In genomic region chr17:67500261-67500660, GRCh38 we compare ENCODE assay signal across 22 cellular contexts.
DNase-seq lines count a peak whose midpoint lies in the region; ATAC-seq, FAIRE-seq and TF ChIP-seq lines count a peak whose summit lies in the region.
"Had no signal": no experiment of that assay in that cellular context is flagged by ENCODE, and none has a peak within 500 bp of the region (broad histone marks: within the 10 kb centered on the region; RNA-seq: fewer than 3 reads in every experiment).

No MANE protein-coding gene starts in this region.

- WGBS in A549 (ENCODE audit: missing lambda C conversion rate), result 16% methylated on average over 2 of the region's 2 CpGs
- 15% methylated on average over 2 of the region's 2 CpGs for WGBS in SK-N-SH (ENCODE audit: low lambda C conversion rate)
- 51% methylated on average over 2 of the region's 2 CpGs for WGBS in right cardiac atrium

- no peak overlapping the region for H2AFZ ChIP-seq in SK-N-SH (ENCODE audit: low read depth)

- H3K36me3 ChIP-seq in SK-N-SH (replicated peaks in 1 of 2; ENCODE audit: control insufficient read depth in 1 of 2, insufficient read depth in 2 of 2, low read length in 1 of 2) (no peaks in the 10 kb centered on the region), Peyer's patch (no peaks in the 10 kb centered on the region)
- H3K36me3 ChIP-seq: colonic mucosa, gastrocnemius medialis, ovary, right lobe of liver had no signal

- H3K4me3 ChIP-seq in A549 (no peak overlapping the region), SK-N-SH (ENCODE audit: low read depth in 2 of 2, low read length in 1 of 2) (no peak overlapping the region), epithelial cell of esophagus (ENCODE audit: low read length) (no peak overlapping the region), Peyer's patch (no peak overlapping the region), right cardiac atrium (ENCODE audit: low read length) (no peak overlapping the region)
- H3K4me3 ChIP-seq: colonic mucosa, gastrocnemius medialis, ovary, right lobe of liver had no signal

- no peak overlapping the region for H3K9ac ChIP-seq in SK-N-SH

- TF ChIP-seq CTCF in A549 (IDR thresholded peaks at IDR 0.05) (no peak), SK-N-SH (IDR thresholded peaks at IDR 0.05) (no peak), epithelial cell of esophagus (IDR thresholded peaks at IDR 0.05; ENCODE audit: insufficient read depth, low read depth, low read length, missing control alignments) (no peak), Peyer's patch (IDR thresholded peaks at IDR 0.05) (no peak)

- TF ChIP-seq EP300 in A549 (IDR thresholded peaks at IDR 0.05) (no peak), SK-N-SH (IDR thresholded peaks at IDR 0.05; ENCODE audit: borderline replicate concordance in 1 of 2, low read depth in 1 of 2, low read length in 1 of 2) (no peak)

- H3K9me2 ChIP-seq in SK-N-SH, result no peaks in the 10 kb centered on the region

- no peak for FAIRE-seq in A549 (lab: Jason Lieb, UNC)
- FAIRE-seq in H54 (lab: Jason Lieb, UNC), result no peak
- FAIRE-seq in urothelium cell line (lab: Jason Lieb, UNC), result no peak
- FAIRE-seq: GM12892, RCC 7860 had no signal

- H3K27me3 ChIP-seq in SK-N-SH (ENCODE audit: insufficient read depth) (no peaks in the 10 kb centered on the region), Peyer's patch (no peaks in the 10 kb centered on the region), right cardiac atrium (ENCODE audit: control insufficient read depth, insufficient read depth) (no peaks in the 10 kb centered on the region)
- H3K27me3 ChIP-seq: colonic mucosa, gastrocnemius medialis, ovary, right lobe of liver had no signal

- H3F3A ChIP-seq in SK-N-SH (replicated peaks; ENCODE audit: insufficient read depth), result no peaks in the 10 kb centered on the region

- in situ Hi-C loops in G401 (cut with HindIII; ENCODE audit: low sequenced_read_pairs), result no loop called here

- no peaks in the 10 kb centered on the region for H4K20me1 ChIP-seq in SK-N-SH (ENCODE audit: insufficient read depth)

- H3K79me2 ChIP-seq in SK-N-SH (ENCODE audit: insufficient read depth), result peaks cover 2% of the 10 kb centered on the region

- peak overlapping the region; percentile 40 to 55; a peak in 5 of 6 replicates for H3K27ac ChIP-seq in A549
- H3K27ac ChIP-seq in SK-N-SH (ENCODE audit: low read depth in 2 of 2, low read length in 1 of 2), result peak overlapping the region in 1 of 2 experiments; percentile 29; a peak in 1 of 4 replicates
- no peak overlapping the region for H3K27ac ChIP-seq in Peyer's patch
- no peak overlapping the region for H3K27ac ChIP-seq in right cardiac atrium (ENCODE audit: low read length)
- H3K27ac ChIP-seq: colonic mucosa, gastrocnemius medialis, ovary, right lobe of liver had no signal

- TF ChIP-seq RAD21 in A549 (conservative IDR thresholded peaks at IDR 0.05 in 1 of 2, IDR thresholded peaks at IDR 0.05 in 1 of 2) (no peak), SK-N-SH (IDR thresholded peaks at IDR 0.05; ENCODE audit: low read length) (no peak)

- ATAC-seq in A549 (peak in 1 of 2 experiments; percentile 29; a peak in 1 of 6 replicates), right cardiac atrium (no peak)
- ATAC-seq: activated CD4-positive, CD25-positive, alpha-beta regulatory T cell treated with anti-CD3 and anti-CD28 coated beads, Interleukin-2, amount 50 U/mL, for 24 hours; activated T-cell treated with anti-CD3 and anti-CD28 coated beads, Interleukin-2, amount 50 U/mL, for 4 hours; gastrocnemius medialis; right lobe of liver had no signal

- CTCF ChIA-PET in A549 (lab: Yijun Ruan, JAX), result interaction anchor here (0.8 to 1.8 kb wide), 2 partner anchors 81 to 516 kb away, joined by 3 to 6 read pairs; no protein-coding TSS in a partner anchor
- CTCF ChIA-PET in SK-N-SH (lab: Yijun Ruan, JAX), result interaction anchor here (1.7 kb wide), 1 partner anchor 11 kb away, joined by 4 read pairs; no protein-coding TSS in a partner anchor

- intact Hi-C loops in right cardiac atrium (cut with DNase I), result no loop called here

- no peaks in the 10 kb centered on the region for H3K9me3 ChIP-seq in A549
- H3K9me3 ChIP-seq in SK-N-SH, result no peaks in the 10 kb centered on the region
- H3K9me3 ChIP-seq in Peyer's patch, result no peaks in the 10 kb centered on the region
- no peaks in the 10 kb centered on the region for H3K9me3 ChIP-seq in right cardiac atrium (ENCODE audit: control insufficient read depth, low read length)
- H3K9me3 ChIP-seq: colonic mucosa, gastrocnemius medialis, ovary, right lobe of liver had no signal

- POLR2A ChIA-PET in A549 (lab: Yijun Ruan, JAX) (no interaction called here), SK-N-SH (lab: Yijun Ruan, JAX) (no interaction called here)

- TF ChIP-seq POLR2A in A549 (IDR thresholded peaks at IDR 0.05; ENCODE audit: low read length) (no peak), H54 (IDR thresholded peaks at IDR 0.05; ENCODE audit: low read depth, low read length) (no peak), Peyer's patch (IDR thresholded peaks at IDR 0.05) (no peak)

- peak in 1 of 2 experiments; percentile 27 for DNase-seq in A549 (ENCODE audit: low read depth in 1 of 2, low spot score in 1 of 2)
- DNase-seq in H54 (ENCODE audit: insufficient read length, low spot score), result peak; percentile 23
- no peak for DNase-seq in SK-N-SH
- peak; percentile 19 for DNase-seq in epithelial cell of esophagus (ENCODE audit: low read depth)
- DNase-seq in G401 (ENCODE audit: low spot score), result no peak
- DNase-seq in urothelium cell line (ENCODE audit: low spot score), result no peak
- no peak for DNase-seq in Peyer's patch
- no peak for DNase-seq in right cardiac atrium
- DNase-seq: activated naive CD4-positive, alpha-beta T cell treated with anti-CD3 and anti-CD28 coated beads, Interleukin-2, amount 10 ng/mL, durations not matched to agents 7 days and 5 days; activated T-cell treated with anti-CD3 and anti-CD28 coated beads, Interleukin-2, amount 50 U/mL, for 4 hours; colonic mucosa; gastrocnemius medialis; KG1; kidney glomerular epithelial cell; NCI-H1048; NCI-H2081; NCI-H510A; ovary; right lobe of liver had no signal

- peak overlapping the region; percentile 32 for H3K4me2 ChIP-seq in A549
- H3K4me2 ChIP-seq in SK-N-SH, result no peak overlapping the region

- peaks cover 12% of the 10 kb centered on the region for H3K4me1 ChIP-seq in A549
- no peaks in the 10 kb centered on the region; a peak in 1 of 4 replicates for H3K4me1 ChIP-seq in SK-N-SH (ENCODE audit: control insufficient read depth in 1 of 2, insufficient read depth in 2 of 2, low read depth in 1 of 2, low read length in 1 of 2)
- H3K4me1 ChIP-seq in Peyer's patch, result no peaks in the 10 kb centered on the region
- H3K4me1 ChIP-seq in right cardiac atrium (ENCODE audit: control insufficient read depth, insufficient read depth, low read length), result no peaks in the 10 kb centered on the region
- H3K4me1 ChIP-seq: colonic mucosa, gastrocnemius medialis had no signal

TF ChIP-seq in A549, 52 proteins besides CTCF, POLR2A, EP300 and RAD21:
- TF ChIP-seq TFCP2L1 (CRISPR knock-in tag; IDR thresholded peaks at IDR 0.05), result no peak
- peak; percentile 76 for TF ChIP-seq NFE2L2 (conservative IDR thresholded peaks at IDR 0.05; ENCODE audit: low read length)
- TF ChIP-seq FOSL2 (IDR thresholded peaks at IDR 0.05), result no peak
- TF ChIP-seq FOSL2 (CRISPR knock-in tag; IDR thresholded peaks at IDR 0.05), result peak; percentile 49; the same call in 1 of the 2 replicates
- peak; percentile 84 for TF ChIP-seq MAFK (IDR thresholded peaks at IDR 0.05; ENCODE audit: partially characterized antibody)
- no peak for TF ChIP-seq RNF2 (IDR thresholded peaks at IDR 0.05; ENCODE audit: borderline replicate concordance, low read depth)

TF ChIP-seq in SK-N-SH, 30 proteins besides CTCF, POLR2A, EP300 and RAD21:
- TF ChIP-seq POLR2AphosphoS5 (IDR thresholded peaks at IDR 0.05; ENCODE audit: low read depth, low read length) (no peak), JUND (IDR thresholded peaks at IDR 0.05) (peak; percentile 74), TCF12 (IDR thresholded peaks at IDR 0.05) (peak; percentile 44), FOSL2 (IDR thresholded peaks at IDR 0.05; ENCODE audit: borderline replicate concordance, low read depth) (peak; percentile 73; the same call in 1 of the 2 replicates), NRF1 (IDR thresholded peaks at IDR 0.05; ENCODE audit: low read depth, low read length) (no peak), SIN3A (IDR thresholded peaks at IDR 0.05; ENCODE audit: borderline replicate concordance, low read depth, low read length) (no peak), MAX (IDR thresholded peaks at IDR 0.05; ENCODE audit: low read depth) (no peak)
- TF ChIP-seq, protein P1, sequence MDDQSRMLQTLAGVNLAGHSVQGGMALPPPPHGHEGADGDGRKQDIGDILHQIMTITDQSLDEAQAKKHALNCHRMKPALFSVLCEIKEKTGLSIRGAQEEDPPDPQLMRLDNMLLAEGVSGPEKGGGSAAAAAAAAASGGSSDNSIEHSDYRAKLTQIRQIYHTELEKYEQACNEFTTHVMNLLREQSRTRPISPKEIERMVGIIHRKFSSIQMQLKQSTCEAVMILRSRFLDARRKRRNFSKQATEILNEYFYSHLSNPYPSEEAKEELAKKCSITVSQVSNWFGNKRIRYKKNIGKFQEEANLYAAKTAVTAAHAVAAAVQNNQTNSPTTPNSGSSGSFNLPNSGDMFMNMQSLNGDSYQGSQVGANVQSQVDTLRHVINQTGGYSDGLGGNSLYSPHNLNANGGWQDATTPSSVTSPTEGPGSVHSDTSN (IDR thresholded peaks at IDR 0.05), result no peak

Comparison
In these comparisons a context has a peak if more than half of its experiments do, and no peak if none do; other contexts are left out.
1. DNase-seq: peak in H54 (single experiment) and epithelial cell of esophagus (single experiment); none in SK-N-SH (single experiment), G401 (single experiment), urothelium cell line (single experiment), Peyer's patch (0 of 3) and right cardiac atrium (0 of 3).
2. H3K27ac ChIP-seq: peak in A549 (2 of 2); none in Peyer's patch (0 of 4) and right cardiac atrium (single experiment).